In the genomic region with DNA sequence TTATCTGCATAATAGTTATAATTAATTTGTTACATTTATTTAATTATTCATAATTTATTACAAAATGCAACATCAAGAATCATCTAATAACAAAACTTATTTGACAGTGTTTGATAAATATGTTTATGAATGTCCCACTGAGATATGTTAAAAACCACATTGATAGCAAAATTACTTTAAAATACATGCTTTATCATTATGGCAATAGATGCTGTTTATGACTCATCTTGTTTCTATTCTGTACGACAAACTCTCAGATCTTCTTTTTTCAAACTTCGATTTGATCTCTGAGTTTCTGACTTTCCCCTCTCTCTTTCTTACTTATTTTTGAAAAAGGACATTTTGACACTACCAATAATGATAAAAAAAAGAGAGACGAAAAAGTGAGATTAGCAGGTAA, we compare ENCODE assay signal across 1 cellular context.
TF ChIP-seq lines count a peak whose summit lies in the region.

No MANE protein-coding gene starts in this region.

TF ChIP-seq in GM12878, 131 proteins besides CTCF, POLR2A, EP300 and RAD21 (continued from another document):
- TF ChIP-seq, protein P1, sequence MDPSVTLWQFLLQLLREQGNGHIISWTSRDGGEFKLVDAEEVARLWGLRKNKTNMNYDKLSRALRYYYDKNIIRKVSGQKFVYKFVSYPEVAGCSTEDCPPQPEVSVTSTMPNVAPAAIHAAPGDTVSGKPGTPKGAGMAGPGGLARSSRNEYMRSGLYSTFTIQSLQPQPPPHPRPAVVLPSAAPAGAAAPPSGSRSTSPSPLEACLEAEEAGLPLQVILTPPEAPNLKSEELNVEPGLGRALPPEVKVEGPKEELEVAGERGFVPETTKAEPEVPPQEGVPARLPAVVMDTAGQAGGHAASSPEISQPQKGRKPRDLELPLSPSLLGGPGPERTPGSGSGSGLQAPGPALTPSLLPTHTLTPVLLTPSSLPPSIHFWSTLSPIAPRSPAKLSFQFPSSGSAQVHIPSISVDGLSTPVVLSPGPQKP (IDR thresholded peaks at IDR 0.05; ENCODE audit: low read depth, low read length), result no peak
- TF ChIP-seq, protein P2, sequence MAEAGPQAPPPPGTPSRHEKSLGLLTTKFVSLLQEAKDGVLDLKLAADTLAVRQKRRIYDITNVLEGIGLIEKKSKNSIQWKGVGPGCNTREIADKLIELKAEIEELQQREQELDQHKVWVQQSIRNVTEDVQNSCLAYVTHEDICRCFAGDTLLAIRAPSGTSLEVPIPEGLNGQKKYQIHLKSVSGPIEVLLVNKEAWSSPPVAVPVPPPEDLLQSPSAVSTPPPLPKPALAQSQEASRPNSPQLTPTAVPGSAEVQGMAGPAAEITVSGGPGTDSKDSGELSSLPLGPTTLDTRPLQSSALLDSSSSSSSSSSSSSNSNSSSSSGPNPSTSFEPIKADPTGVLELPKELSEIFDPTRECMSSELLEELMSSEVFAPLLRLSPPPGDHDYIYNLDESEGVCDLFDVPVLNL (IDR thresholded peaks at IDR 0.05; ENCODE audit: low read depth, low read length), result no peak
- TF ChIP-seq DPF2 (IDR thresholded peaks at IDR 0.05), result peak; percentile 71; the same call in 1 of the 2 replicates
- TF ChIP-seq FOXK2 (IDR thresholded peaks at IDR 0.05), result no peak
- 0 out of 2 replicates have a peak, but pooled peaks have one; percentile 40 for TF ChIP-seq JUND (IDR thresholded peaks at IDR 0.05; ENCODE audit: low read depth, low read length)
- TF ChIP-seq POLR2AphosphoS5 (IDR thresholded peaks at IDR 0.05; ENCODE audit: low read length), result no peak
- TF ChIP-seq MEF2B (IDR thresholded peaks at IDR 0.05; ENCODE audit: partially characterized antibody, poor library complexity, severe bottlenecking), result peak; percentile 72
- no peak for TF ChIP-seq STAT3 (IDR thresholded peaks at IDR 0.05; ENCODE audit: low read depth, low read length)
- TF ChIP-seq RBBP5 (conservative IDR thresholded peaks at IDR 0.05), result no peak
- TF ChIP-seq, protein P3, sequence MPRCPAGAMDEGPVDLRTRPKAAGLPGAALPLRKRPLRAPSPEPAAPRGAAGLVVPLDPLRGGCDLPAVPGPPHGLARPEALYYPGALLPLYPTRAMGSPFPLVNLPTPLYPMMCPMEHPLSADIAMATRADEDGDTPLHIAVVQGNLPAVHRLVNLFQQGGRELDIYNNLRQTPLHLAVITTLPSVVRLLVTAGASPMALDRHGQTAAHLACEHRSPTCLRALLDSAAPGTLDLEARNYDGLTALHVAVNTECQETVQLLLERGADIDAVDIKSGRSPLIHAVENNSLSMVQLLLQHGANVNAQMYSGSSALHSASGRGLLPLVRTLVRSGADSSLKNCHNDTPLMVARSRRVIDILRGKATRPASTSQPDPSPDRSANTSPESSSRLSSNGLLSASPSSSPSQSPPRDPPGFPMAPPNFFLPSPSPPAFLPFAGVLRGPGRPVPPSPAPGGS (IDR thresholded peaks at IDR 0.05; ENCODE audit: borderline replicate concordance, insufficient read depth, low read depth, low read length, poor library complexity, severe bottlenecking), result no peak
- no peak for TF ChIP-seq TCF12 (IDR thresholded peaks at IDR 0.05; ENCODE audit: low read depth, low read length)
- TF ChIP-seq BCL11A (IDR thresholded peaks at IDR 0.05; ENCODE audit: low read depth, low read length), result peak; percentile 49; the same call in 1 of the 2 replicates
- no peak for TF ChIP-seq ZBED1 (IDR thresholded peaks at IDR 0.05; ENCODE audit: borderline replicate concordance)
- no peak for TF ChIP-seq CHD4 (IDR thresholded peaks at IDR 0.05)
- no peak for TF ChIP-seq LARP7 (IDR thresholded peaks at IDR 0.05)
- TF ChIP-seq CEBPB (IDR thresholded peaks at IDR 0.05; ENCODE audit: borderline replicate concordance in 1 of 2, low read depth in 2 of 2, low read length in 2 of 2), result no peak
- peak in 1 of 2 experiments; percentile 48; a peak in 1 of 4 replicates for TF ChIP-seq IKZF2 (IDR thresholded peaks at IDR 0.05)
- TF ChIP-seq PML (IDR thresholded peaks at IDR 0.05; ENCODE audit: low read length), result no peak
- TF ChIP-seq ATF7 (IDR thresholded peaks at IDR 0.05; ENCODE audit: low read depth), result peak; percentile 87
- TF ChIP-seq, protein P4, sequence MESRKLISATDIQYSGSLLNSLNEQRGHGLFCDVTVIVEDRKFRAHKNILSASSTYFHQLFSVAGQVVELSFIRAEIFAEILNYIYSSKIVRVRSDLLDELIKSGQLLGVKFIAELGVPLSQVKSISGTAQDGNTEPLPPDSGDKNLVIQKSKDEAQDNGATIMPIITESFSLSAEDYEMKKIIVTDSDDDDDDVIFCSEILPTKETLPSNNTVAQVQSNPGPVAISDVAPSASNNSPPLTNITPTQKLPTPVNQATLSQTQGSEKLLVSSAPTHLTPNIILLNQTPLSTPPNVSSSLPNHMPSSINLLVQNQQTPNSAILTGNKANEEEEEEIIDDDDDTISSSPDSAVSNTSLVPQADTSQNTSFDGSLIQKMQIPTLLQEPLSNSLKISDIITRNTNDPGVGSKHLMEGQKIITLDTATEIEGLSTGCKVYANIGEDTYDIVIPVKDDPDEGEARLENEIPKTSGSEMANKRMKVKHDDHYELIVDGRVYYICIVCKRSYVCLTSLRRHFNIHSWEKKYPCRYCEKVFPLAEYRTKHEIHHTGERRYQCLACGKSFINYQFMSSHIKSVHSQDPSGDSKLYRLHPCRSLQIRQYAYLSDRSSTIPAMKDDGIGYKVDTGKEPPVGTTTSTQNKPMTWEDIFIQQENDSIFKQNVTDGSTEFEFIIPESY (IDR thresholded peaks at IDR 0.05), result no peak
- TF ChIP-seq NFXL1 (IDR thresholded peaks at IDR 0.05; ENCODE audit: borderline replicate concordance), result no peak
- TF ChIP-seq, protein P5, sequence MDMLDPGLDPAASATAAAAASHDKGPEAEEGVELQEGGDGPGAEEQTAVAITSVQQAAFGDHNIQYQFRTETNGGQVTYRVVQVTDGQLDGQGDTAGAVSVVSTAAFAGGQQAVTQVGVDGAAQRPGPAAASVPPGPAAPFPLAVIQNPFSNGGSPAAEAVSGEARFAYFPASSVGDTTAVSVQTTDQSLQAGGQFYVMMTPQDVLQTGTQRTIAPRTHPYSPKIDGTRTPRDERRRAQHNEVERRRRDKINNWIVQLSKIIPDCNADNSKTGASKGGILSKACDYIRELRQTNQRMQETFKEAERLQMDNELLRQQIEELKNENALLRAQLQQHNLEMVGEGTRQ (IDR thresholded peaks at IDR 0.05; ENCODE audit: borderline replicate concordance, low read depth, low read length), result no peak
- TF ChIP-seq NFIC (IDR thresholded peaks at IDR 0.05; ENCODE audit: low read depth, low read length), result peak; percentile 90
- TF ChIP-seq TBL1XR1 (IDR thresholded peaks at IDR 0.05; ENCODE audit: low read depth, low read length), result peak; percentile 42; the same call in 1 of the 2 replicates
- no peak for TF ChIP-seq CBFB (IDR thresholded peaks at IDR 0.05; ENCODE audit: low read depth)
TF ChIP-seq in GM12878: peak in this region for 24.
